19 cellular contexts compared by ENCODE assay signal in genomic region chr17:48228720-48229119, GRCh38.
DNase-seq lines count a peak whose midpoint lies in the region; ATAC-seq and TF ChIP-seq lines count a peak whose summit lies in the region.
"Had no signal": no experiment of that assay in that cellular context is flagged by ENCODE, and none has a peak within 500 bp of the region (broad histone marks: within the 10 kb centered on the region; RNA-seq: fewer than 3 reads in every experiment).

No MANE protein-coding gene starts in this region.

- no peak overlapping the region for H3K27ac ChIP-seq in DOHH2 (ENCODE audit: low read depth, low read length)
- H3K27ac ChIP-seq in GM23338 (ENCODE audit: low read depth), result no peak overlapping the region
- H3K27ac ChIP-seq in iPS DF 6.9 (ENCODE audit: low read length), result no peak overlapping the region
- H3K27ac ChIP-seq: prostate gland, upper lobe of left lung had no signal

- DNase-seq in GM23338 (ENCODE audit: low spot score) (peak; percentile 79), SHP77 (lab: John Stamatoyannopoulos, UW) (peak; percentile 40 to 57), iPS DF 6.9 (ENCODE audit: low read depth, low spot score) (peak; percentile 29)
- DNase-seq: activated CD4-positive, alpha-beta T cell treated with anti-CD3 and anti-CD28 coated beads for 36 hours; activated CD8-positive, alpha-beta memory T cell treated with anti-CD3 and anti-CD28 coated beads, Interleukin-2, amount 50 U/mL, for 4 hours; activated gamma-delta T cell treated with Interleukin-2 at 50 U/mL for 16 hours; anterior cingulate cortex; C1 segment of cervical spinal cord; naive B cell; NCI-H774; stimulated activated naive CD4-positive, alpha-beta T cell; upper lobe of left lung had no signal

- H2AFZ ChIP-seq in GM23338, result no peak overlapping the region

- H3K9me3 ChIP-seq in DOHH2 (ENCODE audit: control insufficient read depth, insufficient read depth, low read length) (no peaks in the 10 kb centered on the region), iPS DF 6.9 (ENCODE audit: control insufficient read depth, insufficient read depth, low read length) (no peaks in the 10 kb centered on the region)
- H3K9me3 ChIP-seq: prostate gland, upper lobe of left lung had no signal

- no peak overlapping the region for H3K4me3 Mint-ChIP-seq in GM23338
- H3K4me3 Mint-ChIP-seq: activated CD4-positive, alpha-beta T cell treated with anti-CD3 and anti-CD28 coated beads for 36 hours; naive B cell; T-helper 2 cell treated with Interferon-gamma antibody and Interleukin-4, amounts not matched to agents 5 μg/mL and 100 μg/mL, for 36 hours had no signal

- ATAC-seq in GM23338 (peak; percentile 100), HG03521 (IDR thresholded peaks at IDR 0.05; ENCODE audit: unreplicated experiment) (no peak), HG03342 (IDR thresholded peaks at IDR 0.05; ENCODE audit: unreplicated experiment) (no peak), GM18498 (IDR thresholded peaks at IDR 0.05; ENCODE audit: unreplicated experiment) (no peak)
- ATAC-seq: activated CD4-positive, alpha-beta T cell treated with anti-CD3 and anti-CD28 coated beads for 36 hours had no signal

- H3K4me1 Mint-ChIP-seq in GM23338, result peaks cover 20% of the 10 kb centered on the region
- H3K4me1 Mint-ChIP-seq: naive B cell had no signal

- H3F3A ChIP-seq in DOHH2 (ENCODE audit: control insufficient read depth, insufficient read depth) (no peaks in the 10 kb centered on the region), GM23338 (replicated peaks; ENCODE audit: low read depth) (no peaks in the 10 kb centered on the region)

- H3K9me2 ChIP-seq in DOHH2 (replicated peaks; ENCODE audit: control insufficient read depth, low read length), result no peaks in the 10 kb centered on the region
- H3K9me2 ChIP-seq in GM23338 (ENCODE audit: insufficient read depth), result no peaks in the 10 kb centered on the region

- H3K36me3 ChIP-seq in DOHH2 (ENCODE audit: control insufficient read depth, low read length) (no peaks in the 10 kb centered on the region), GM23338 (ENCODE audit: insufficient read depth) (no peaks in the 10 kb centered on the region), iPS DF 6.9 (ENCODE audit: control insufficient read depth, insufficient read depth, low read length) (no peaks in the 10 kb centered on the region)
- H3K36me3 ChIP-seq: prostate gland, upper lobe of left lung had no signal

- H3K79me2 ChIP-seq in DOHH2 (ENCODE audit: control insufficient read depth, low read length) (no peaks in the 10 kb centered on the region), GM23338 (replicated peaks; ENCODE audit: insufficient read depth) (no peaks in the 10 kb centered on the region)

- H4K20me1 ChIP-seq in DOHH2 (ENCODE audit: control insufficient read depth, insufficient read depth, low read depth, low read length), result no peaks in the 10 kb centered on the region
- no peaks in the 10 kb centered on the region for H4K20me1 ChIP-seq in GM23338 (replicated peaks; ENCODE audit: insufficient read depth)

- no peaks in the 10 kb centered on the region for H3K36me3 Mint-ChIP-seq in GM23338 (ENCODE audit: low read depth)

- peak; percentile 51 for TF ChIP-seq CTCF in DOHH2 (IDR thresholded peaks at IDR 0.05; ENCODE audit: low read depth, low read length, poor library complexity, severe bottlenecking)
- peak; percentile 67 to 76 for TF ChIP-seq CTCF in GM23338 (conservative IDR thresholded peaks at IDR 0.05; ENCODE audit: low read depth in 2 of 2)

- H3K9me3 Mint-ChIP-seq in GM23338, result no peaks in the 10 kb centered on the region
- H3K9me3 Mint-ChIP-seq: naive B cell; T-helper 2 cell treated with Interferon-gamma antibody and Interleukin-4, amounts not matched to agents 5 μg/mL and 100 μg/mL, for 36 hours had no signal

- H3K4me3 ChIP-seq in DOHH2 (ENCODE audit: low read length), result no peak overlapping the region
- H3K4me3 ChIP-seq in GM23338, result no peak overlapping the region
- H3K4me3 ChIP-seq in iPS DF 6.9 (ENCODE audit: low read length), result no peak overlapping the region
- H3K4me3 ChIP-seq: lung, prostate gland, upper lobe of left lung had no signal

- H3K27ac Mint-ChIP-seq in GM23338, result no peak overlapping the region
- H3K27ac Mint-ChIP-seq: activated CD4-positive, alpha-beta T cell treated with anti-CD3 and anti-CD28 coated beads for 36 hours; T-helper 2 cell treated with Interferon-gamma antibody and Interleukin-4, amounts not matched to agents 5 μg/mL and 100 μg/mL, for 36 hours had no signal

- H3K27me3 ChIP-seq in DOHH2 (ENCODE audit: control insufficient read depth, low read length), result peaks cover 36% of the 10 kb centered on the region
- H3K27me3 ChIP-seq in GM23338 (ENCODE audit: insufficient read depth), result no peaks in the 10 kb centered on the region
- no peaks in the 10 kb centered on the region for H3K27me3 ChIP-seq in iPS DF 6.9 (ENCODE audit: control insufficient read depth, insufficient read depth, low read length)
- H3K27me3 ChIP-seq: upper lobe of left lung had no signal

- H3K4me1 ChIP-seq in DOHH2 (ENCODE audit: control insufficient read depth, low read length) (no peaks in the 10 kb centered on the region), GM23338 (ENCODE audit: insufficient read depth) (peaks cover 17% of the 10 kb centered on the region), iPS DF 6.9 (ENCODE audit: control insufficient read depth, insufficient read depth, low read length) (peaks cover 2% of the 10 kb centered on the region; the same call in 1 of the 2 replicates)
- H3K4me1 ChIP-seq: prostate gland, upper lobe of left lung had no signal

- no CpG with 5 or more reads among the region's 1 CpG for WGBS in iPS DF 6.9 (ENCODE audit: insufficient coverage, insufficient read length)

- H3K27me3 Mint-ChIP-seq in GM23338 (ENCODE audit: insufficient read depth, low read depth, poor library complexity), result peaks cover 4% of the 10 kb centered on the region
- H3K27me3 Mint-ChIP-seq: activated CD4-positive, alpha-beta T cell treated with anti-CD3 and anti-CD28 coated beads for 36 hours; naive B cell had no signal

- H3K4me2 ChIP-seq in DOHH2 (ENCODE audit: low read length) (no peak overlapping the region), GM23338 (no peak overlapping the region)

TF ChIP-seq in GM23338, 12 proteins besides CTCF, POLR2A, EP300 and RAD21:
- TF ChIP-seq ZNF114 (CRISPR knock-in tag; IDR thresholded peaks at IDR 0.05) (no peak), CREB1 (CRISPR knock-in tag; IDR thresholded peaks at IDR 0.05; ENCODE audit: low read depth) (no peak)

Comparison
In these comparisons a context has a peak if more than half of its experiments do, and no peak if none do; other contexts are left out.
1. DNase-seq: peak in every context shown above with its lines; median percentile 79 in GM23338; 48 in SHP77; 29 in iPS DF 6.9.